Comparison of ENCODE assay signal across 8 cellular contexts in genomic region chr12:751828-752672, GRCh38. TPM values are rescaled to one million over a fixed set of nuclear protein-coding genes. Genes with fewer than 3 reads are reported as not detected.
DNase-seq lines count a peak whose midpoint lies in the region; ATAC-seq and TF ChIP-seq lines count a peak whose summit lies in the region.

TSS of gene WNK1 (plus strand) at chr12:752579. CDS start at chr12:753566, 987 bp downstream.

- in situ Hi-C loops in GM18951 (cut with MboI; ENCODE audit: low sequenced_read_pairs, unreplicated experiment): no loop called here

- POLR2A ChIA-PET in activated B cell treated with CpG ODN at 0.5 μM for 24 hours (lab: Charles Lee): interaction anchor here (0.6 to 5.6 kb wide), 31 partner anchors 10 to 850 kb away, joined by 3 to 93 read pairs (median 7); partner anchors contain the start of gene RAD52

- H3K27ac Mint-ChIP-seq in activated B cell treated with CpG ODN at 0.5 μM for 24 hours: peak within 1 kb of the TSS; percentile 88

- no peaks in the 10 kb centered on the region for H3K27me3 Mint-ChIP-seq in activated B cell treated with CpG ODN at 0.5 μM for 24 hours

- TF ChIP-seq CTCF in activated B cell treated with CpG ODN at 0.5 μM for 24 hours (IDR thresholded peaks at IDR 0.05): no peak

- peaks cover 20% of the 10 kb centered on the region for H3K36me3 Mint-ChIP-seq in activated B cell treated with CpG ODN at 0.5 μM for 24 hours (ENCODE audit: low read depth)

- H3K27ac ChIP-seq in caudate nucleus (ENCODE audit: low read depth, low read length): peak within 1 kb of the TSS; percentile 92

- H3K4me3 Mint-ChIP-seq in activated B cell treated with CpG ODN at 0.5 μM for 24 hours: peak within 1 kb of the TSS; percentile 93

- CTCF ChIA-PET in activated B cell treated with CpG ODN at 0.5 μM for 24 hours (lab: Charles Lee): interaction anchor here (0.6 to 6.2 kb wide), 22 partner anchors 13 to 182 kb away, joined by 3 to 87 read pairs (median 7); no protein-coding TSS in a partner anchor

- peak; percentile 100 for DNase-seq in AG08395 (ENCODE audit: low spot score)
- DNase-seq in NCI-H345 (lab: John Stamatoyannopoulos, UW): peak; percentile 99
- DNase-seq in activated B cell treated with CpG ODN at 0.5 μM for 24 hours: peak; percentile 93
- DNase-seq in caudate nucleus (lab: John Stamatoyannopoulos, UW): peak; percentile 85 to 99 (median 97)
- DNase-seq in inferior parietal cortex (ENCODE audit: extremely low spot score): peak; percentile 98
- peak; percentile 94 to 96 for DNase-seq in stimulated activated CD4-positive, alpha-beta T cell treated with anti-CD3 and anti-CD28 coated beads, Interleukin-12 subunit alpha, Interleukin-12 subunit beta, amount 100 ng/mL, for 24 hours (ENCODE audit: low read depth in 2 of 2)

- TF ChIP-seq POLR2A in GM18951 (IDR thresholded peaks at IDR 0.05; ENCODE audit: extremely low read depth, insufficient read depth, insufficient read length): peak; percentile 91

- intact Hi-C loops in activated B cell treated with CpG ODN at 0.5 μM for 24 hours (cut with micrococcal nuclease): loop anchor here (1.0 to 2.0 kb wide), 15 partner anchors 33 to 841 kb away; partner anchors contain the start of genes ERC1, KDM5A and RAD52

- peak; percentile 55 for ATAC-seq in HG03196 (IDR thresholded peaks at IDR 0.05; ENCODE audit: unreplicated experiment)
- peak; percentile 68 for ATAC-seq in activated B cell treated with CpG ODN at 0.5 μM for 24 hours (ENCODE audit: low read depth)

- H3K9me3 Mint-ChIP-seq in activated B cell treated with CpG ODN at 0.5 μM for 24 hours: no peaks in the 10 kb centered on the region

- peaks cover 30% of the 10 kb centered on the region for H3K4me1 Mint-ChIP-seq in activated B cell treated with CpG ODN at 0.5 μM for 24 hours

RNA-seq across cellular contexts. Expression of gene WNK1, which starts in this region (rescaled TPM):
- total RNA-seq in activated B cell treated with CpG ODN at 0.5 μM for 24 hours: 142 and 155 TPM in 2 replicates

Comparison
In these comparisons a context has a peak if more than half of its experiments do, and no peak if none do; other contexts are left out.
1. Peak in every context shown above with its lines: DNase-seq, ATAC-seq and H3K27ac ChIP-seq.